ENCODE assay signal across 20 cellular contexts in genomic region chr10:66837990-66838389, GRCh38.
DNase-seq lines count a peak whose midpoint lies in the region; ATAC-seq, FAIRE-seq and TF ChIP-seq lines count a peak whose summit lies in the region.
"Had no signal": no experiment of that assay in that cellular context is flagged by ENCODE, and none has a peak within 500 bp of the region (broad histone marks: within the 10 kb centered on the region; RNA-seq: fewer than 3 reads in every experiment).

No MANE protein-coding gene starts in this region.

- peaks cover 14% of the 10 kb centered on the region for H3F3A ChIP-seq in PC-3 (ENCODE audit: low read length, unreplicated experiment)

- H4K20me1 ChIP-seq in PC-3 (ENCODE audit: low read length), result no peaks in the 10 kb centered on the region

- 79 to 84% methylated on average over 1 of the region's 1 CpG for WGBS in pancreas, 2 donors

- no peak overlapping the region for H3K4me2 ChIP-seq in PC-3 (ENCODE audit: low read length)

- H3K4me3 ChIP-seq in PC-3 (ENCODE audit: low read length) (no peak overlapping the region), fibroblast of mammary gland (ENCODE audit: control insufficient read depth, low read depth, low read length) (no peak overlapping the region), pancreas (no peak overlapping the region), brain microvascular endothelial cell (ENCODE audit: low read depth, low read length) (no peak overlapping the region)
- H3K4me3 ChIP-seq: mucosa of descending colon had no signal

- H3K27ac ChIP-seq in PC-3 (ENCODE audit: low read length) (no peak overlapping the region), pancreas (no peak overlapping the region), brain microvascular endothelial cell (no peak overlapping the region)

- no peak overlapping the region for H3K9ac ChIP-seq in PC-3 (ENCODE audit: low read length)

- no peaks in the 10 kb centered on the region for H3K36me3 ChIP-seq in PC-3 (ENCODE audit: low read depth, low read length)
- no peaks in the 10 kb centered on the region for H3K36me3 ChIP-seq in pancreas
- H3K36me3 ChIP-seq in brain microvascular endothelial cell (replicated peaks), result no peaks in the 10 kb centered on the region
- H3K36me3 ChIP-seq: BE2C had no signal

- no peaks in the 10 kb centered on the region for H3K79me2 ChIP-seq in PC-3 (ENCODE audit: low read length)

- H3K4me1 ChIP-seq in PC-3 (ENCODE audit: insufficient read depth, low read length) (peaks cover 51% of the 10 kb centered on the region), pancreas (no peaks in the 10 kb centered on the region)
- H3K4me1 ChIP-seq: BE2C had no signal

- FAIRE-seq in pancreas (lab: Jason Lieb, UNC) (no peak), GM19239 (lab: Jason Lieb, UNC) (no peak)
- FAIRE-seq: kidney had no signal

- CTCF ChIA-PET in PC-3 (lab: Charles Lee), result no interaction called here

- H3K27me3 ChIP-seq in PC-3 (ENCODE audit: low read length), result no peaks in the 10 kb centered on the region
- no peaks in the 10 kb centered on the region for H3K27me3 ChIP-seq in pancreas
- H3K27me3 ChIP-seq in brain microvascular endothelial cell (replicated peaks), result no peaks in the 10 kb centered on the region
- H3K27me3 ChIP-seq: BE2C had no signal

- in situ Hi-C loops in brain microvascular endothelial cell (cut with HindIII; ENCODE audit: low pct_ligation_motif_present, low sequenced_read_pairs), result no loop called here

- POLR2A ChIA-PET in PC-3 (lab: Charles Lee; ENCODE audit: unreplicated experiment), result interaction anchor here (0.5 to 0.6 kb wide), 2 partner anchors 8 to 79 kb away, joined by 4 to 11 read pairs; no protein-coding TSS in a partner anchor

- no peaks in the 10 kb centered on the region for H3K9me3 ChIP-seq in PC-3 (ENCODE audit: low read length)
- no peaks in the 10 kb centered on the region for H3K9me3 ChIP-seq in pancreas
- H3K9me3 ChIP-seq: BE2C, mucosa of descending colon had no signal

- intact Hi-C loops in PC-3 (cut with micrococcal nuclease), result no loop called here
- intact Hi-C loops in pancreas (cut with DNase I), result no loop called here

- BruUV-seq in PC-3 (replicated peaks; lab: Mats Ljungman, UMichigan), result no TSS peak

- DNase-seq in EL (peak; percentile 63), PC-3 (peak; percentile 53), fibroblast of mammary gland (ENCODE audit: low read depth) (peak; percentile 3), pancreas (no peak), GM19239 (ENCODE audit: insufficient read length, low spot score) (no peak), brain microvascular endothelial cell (no peak)
- DNase-seq: activated CD4-positive, alpha-beta memory T cell treated with anti-CD3 and anti-CD28 coated beads for 36 hours; activated T-cell treated with anti-CD3 and anti-CD28 coated beads, Interleukin-2, amount 50 U/mL, for 48 hours; BE2C; DMS 273 treated with DMSO at 0.1 percent for 48 hours; head of caudate nucleus; kidney; mucosa of descending colon; MV-4-11; NCI-H2029 treated with DMSO at 0.1 percent for 48 hours; NCI-H526 treated with DMSO at 0.1 percent for 48 hours had no signal

- no peak overlapping the region for H2AFZ ChIP-seq in PC-3 (ENCODE audit: low read length)

- H3K9me2 ChIP-seq in PC-3 (replicated peaks; ENCODE audit: low read length), result 0 out of 2 replicates have a peak, but pooled peaks cover 5% of the 10 kb centered on the region

- ATAC-seq in PC-3 (no peak; the same call in 1 of the 2 replicates), pancreas (peak in 3 of 4 donors; percentile 53 to 67 (median 61)), GM19324 (IDR thresholded peaks at IDR 0.05; ENCODE audit: low FRiP score, unreplicated experiment) (no peak), GM18873 (IDR thresholded peaks at IDR 0.05; ENCODE audit: low FRiP score, unreplicated experiment) (no peak)
- ATAC-seq: mucosa of descending colon, Panc1, sciatic nerve had no signal

- TF ChIP-seq CTCF in PC-3 (conservative IDR thresholded peaks at IDR 0.05; ENCODE audit: low read depth, low read length) (no peak), fibroblast of mammary gland (conservative IDR thresholded peaks at IDR 0.05; ENCODE audit: control insufficient read depth, insufficient read depth, low read depth, low read length) (no peak), pancreas (IDR thresholded peaks at IDR 0.05) (no peak), brain microvascular endothelial cell (IDR thresholded peaks at IDR 0.05; ENCODE audit: low read depth, low read length, missing control alignments) (no peak)

Comparison
In these comparisons a context has a peak if more than half of its experiments do, and no peak if none do; other contexts are left out.
1. DNase-seq: peak in EL (single experiment), PC-3 (single experiment) and fibroblast of mammary gland (single experiment); none in pancreas (0 of 6), GM19239 (single experiment) and brain microvascular endothelial cell (single experiment).
2. ATAC-seq: peak in pancreas (3 of 4); none in PC-3 (single experiment), GM19324 (single experiment) and GM18873 (single experiment).